21 cellular contexts compared by ENCODE assay signal in genomic region chr19:3110126-3110825, GRCh38. TPM values are rescaled to one million over a fixed set of nuclear protein-coding genes. Genes with fewer than 3 reads are reported as not detected.
DNase-seq lines count a peak whose midpoint lies in the region; ATAC-seq, FAIRE-seq and TF ChIP-seq lines count a peak whose summit lies in the region.
"Had no signal": no experiment of that assay in that cellular context is flagged by ENCODE, and none has a peak within 500 bp of the region (broad histone marks: within the 10 kb centered on the region; RNA-seq: fewer than 3 reads in every experiment).

No MANE protein-coding gene starts in this region.

- H4K8ac ChIP-seq in trophoblast cell (ENCODE audit: low read depth, low read length) = no peak overlapping the region

- H4K91ac ChIP-seq in trophoblast cell (ENCODE audit: low read depth, low read length) = no peak overlapping the region

- H2BK5ac ChIP-seq in trophoblast cell (ENCODE audit: low read depth, low read length, poor library complexity) = no peak overlapping the region

- H3K9ac ChIP-seq in kidney (ENCODE audit: low read length in 2 of 2) (no peak overlapping the region), trophoblast cell (ENCODE audit: low read length) (no peak overlapping the region)
- H3K9ac ChIP-seq: GM23248 had no signal

- no peak overlapping the region for H4K12ac ChIP-seq in trophoblast cell (ENCODE audit: low read depth, low read length)

- no peak overlapping the region for H3K4ac ChIP-seq in trophoblast cell (ENCODE audit: low read depth, low read length)

- H3K4me3 ChIP-seq in right cardiac atrium (ENCODE audit: low read length) (no peak overlapping the region), left ventricle myocardium inferior (no peak overlapping the region), H7 (ENCODE audit: insufficient read depth, low read depth, low read length) (no peak overlapping the region), kidney (ENCODE audit: low read length in 2 of 2) (no peak overlapping the region), trophoblast cell (ENCODE audit: low read depth, low read length) (no peak overlapping the region)
- H3K4me3 ChIP-seq: GM23248 had no signal

- H2BK120ac ChIP-seq in trophoblast cell (ENCODE audit: insufficient read depth, low read length, poor library complexity) = no peak overlapping the region

- no peaks in the 10 kb centered on the region for H3K4me1 ChIP-seq in right cardiac atrium (ENCODE audit: control insufficient read depth, insufficient read depth, low read length)
- peaks cover 63% of the 10 kb centered on the region for H3K4me1 ChIP-seq in left ventricle myocardium inferior
- H3K4me1 ChIP-seq in kidney (ENCODE audit: control insufficient read depth in 1 of 2, insufficient read depth in 1 of 2, low read depth in 1 of 2, low read length in 2 of 2) = peaks cover 13 to 22% of the 10 kb centered on the region in 2 donors
- H3K4me1 ChIP-seq in trophoblast cell (ENCODE audit: control insufficient read depth in 1 of 2, insufficient read depth in 2 of 2, low read length in 2 of 2) = no peaks in the 10 kb centered on the region

- ATAC-seq in right cardiac atrium (no peak), HG03196 (IDR thresholded peaks at IDR 0.05; ENCODE audit: unreplicated experiment) (no peak)
- ATAC-seq: HCT116 had no signal

- H3K79me1 ChIP-seq in trophoblast cell (ENCODE audit: low read length) = no peaks in the 10 kb centered on the region

- no peak overlapping the region for H3K23ac ChIP-seq in trophoblast cell (ENCODE audit: low read length)

- no peak overlapping the region for H2AFZ ChIP-seq in trophoblast cell (ENCODE audit: insufficient read depth, low read length, poor library complexity)
- H2AFZ ChIP-seq: GM23248 had no signal

- DNase-seq in right cardiac atrium (peak; percentile 11 to 55 (median 52)), left ventricle myocardium inferior (no peak), H7 (peak; percentile 23), kidney (peak; percentile 71), trophoblast cell (peak; percentile 32 to 34), DMS 273 treated with DMSO at 0.1 percent for 48 hours (lab: John Stamatoyannopoulos, UW) (no peak), hippocampal formation (lab: John Stamatoyannopoulos, UW) (no peak)
- DNase-seq: CD4-positive, alpha-beta memory T cell; DMS53; DND-41; EL; GM23248; HFFc6; IMR-90; KBM-7 had no signal

- H3K9me3 ChIP-seq in right cardiac atrium (ENCODE audit: control insufficient read depth, low read length) (no peaks in the 10 kb centered on the region), left ventricle myocardium inferior (replicated peaks) (no peaks in the 10 kb centered on the region), kidney (ENCODE audit: control insufficient read depth in 1 of 2, low read length in 2 of 2) (no peaks in the 10 kb centered on the region), trophoblast cell (ENCODE audit: insufficient read depth, low read depth, low read length) (no peaks in the 10 kb centered on the region)

- WGBS in right cardiac atrium = 92% methylated on average over 37 of the region's 37 CpGs
- no CpG with 5 or more reads among the region's 37 CpGs for WGBS in trophoblast cell (ENCODE audit: extremely low coverage, insufficient coverage, insufficient read length)

- peaks cover 42% of the 10 kb centered on the region for H3K36me3 ChIP-seq in left ventricle myocardium inferior
- H3K36me3 ChIP-seq in H7 (replicated peaks; ENCODE audit: control insufficient read depth, insufficient read depth, low read length) = no peaks in the 10 kb centered on the region
- H3K36me3 ChIP-seq in kidney (ENCODE audit: control insufficient read depth in 1 of 2, insufficient read depth in 2 of 2, low read length in 2 of 2) = peaks cover 0 to 3% of the 10 kb centered on the region in 2 donors
- peaks cover 29 to 30% of the 10 kb centered on the region in 2 experiments for H3K36me3 ChIP-seq in trophoblast cell (ENCODE audit: control insufficient read depth in 1 of 2, insufficient read depth in 2 of 2, low read length in 2 of 2)

- FAIRE-seq in kidney (lab: Jason Lieb, UNC) = no peak
- FAIRE-seq: GM12891, GM18507, H54, HTR-8/SVneo had no signal

- peaks cover 2% of the 10 kb centered on the region for H3K79me2 ChIP-seq in trophoblast cell (ENCODE audit: control insufficient read depth, insufficient read depth, low read length, poor library complexity)

- H2AK5ac ChIP-seq in trophoblast cell (ENCODE audit: low read length) = no peak overlapping the region

- intact Hi-C loops in right cardiac atrium (cut with DNase I) (no loop called here), left ventricle myocardium inferior (cut with micrococcal nuclease) (no loop called here), kidney (cut with DNase I) (no loop called here)

- no peaks in the 10 kb centered on the region for H3K27me3 ChIP-seq in right cardiac atrium (ENCODE audit: control insufficient read depth, insufficient read depth)
- H3K27me3 ChIP-seq in left ventricle myocardium inferior (ENCODE audit: low read depth) = no peaks in the 10 kb centered on the region
- no peaks in the 10 kb centered on the region for H3K27me3 ChIP-seq in H7 (ENCODE audit: control insufficient read depth, insufficient read depth, low read length)
- no peaks in the 10 kb centered on the region for H3K27me3 ChIP-seq in trophoblast cell (ENCODE audit: insufficient read depth, low read length)

- TF ChIP-seq CTCF in left ventricle myocardium inferior (IDR thresholded peaks at IDR 0.05; ENCODE audit: borderline replicate concordance) (no peak), kidney (IDR thresholded peaks at IDR 0.05; ENCODE audit: borderline replicate concordance, extremely low read depth, insufficient read depth) (no peak)

- no peak overlapping the region for H3K14ac ChIP-seq in trophoblast cell (ENCODE audit: low read length)

- no peak overlapping the region for H3K27ac ChIP-seq in right cardiac atrium (ENCODE audit: low read length)
- no peak overlapping the region for H3K27ac ChIP-seq in left ventricle myocardium inferior (replicated peaks)
- no peak overlapping the region for H3K27ac ChIP-seq in kidney (ENCODE audit: low read depth in 2 of 2, low read length in 2 of 2)
- H3K27ac ChIP-seq in trophoblast cell (ENCODE audit: low read depth, low read length) = no peak overlapping the region
- H3K27ac ChIP-seq: GM23248 had no signal

- no peak overlapping the region for H3K4me2 ChIP-seq in trophoblast cell (ENCODE audit: low read length)

- no peak overlapping the region for H2BK12ac ChIP-seq in trophoblast cell (ENCODE audit: low read length)

- no peak overlapping the region for H3K18ac ChIP-seq in trophoblast cell (ENCODE audit: low read length)

RNA-seq across cellular contexts. Expression of gene GNA11, which starts 16.1 kb away (rescaled TPM):
- total RNA-seq in right cardiac atrium = 10 to 100 TPM; 63.3 to 71.6 (median 69.7) TPM
- polyA plus RNA-seq in right cardiac atrium = 69.8 TPM
- 58.1 TPM for total RNA-seq in left ventricle myocardium inferior
- total RNA-seq in H7 (2014; rRNA removed; shearing (Covaris generic)) = 30.0 and 35.0 TPM in 2 replicates
- total RNA-seq in kidney = 69.4 TPM
- polyA plus RNA-seq in kidney (ENCODE audit: insufficient read depth, low read depth, low replicate concordance) = 43.9 TPM
- polyA plus RNA-seq in trophoblast cell (2013) = 41.4 and 43.4 TPM in 2 replicates

RNA-seq across cellular contexts. Expression of gene GNA15, which starts 25.6 kb away (rescaled TPM):
- total RNA-seq in right cardiac atrium (1 to 10 TPM; 1.8 to 2.5 (median 2.1) TPM), left ventricle myocardium inferior (1.2 TPM), kidney (8.7 TPM)
- polyA plus RNA-seq in right cardiac atrium (1.00 TPM), kidney (ENCODE audit: insufficient read depth, low read depth, low replicate concordance) (1.7 TPM)
- not detected in 2 replicates for total RNA-seq in H7 (2014; rRNA removed; shearing (Covaris generic))
- 0.03 TPM in 1 of 2 replicates, not detected in the other for polyA plus RNA-seq in trophoblast cell (2013)
- total RNA-seq: GM23248, HFFc6 had no signal
- polyA plus RNA-seq: GM23248, IMR-90 had no signal

RNA-seq across cellular contexts. Expression of gene TLE5, which starts 48.0 kb away (rescaled TPM):
- 1,000 to 10,000 TPM in 2 of 4 donors, 100 to 1,000 TPM in 2; 784 to 1,020 (median 971) TPM for total RNA-seq in right cardiac atrium
- 1,565 TPM for polyA plus RNA-seq in right cardiac atrium
- 799 TPM for total RNA-seq in left ventricle myocardium inferior
- 300 and 386 TPM in 2 replicates for total RNA-seq in H7 (2014; rRNA removed; shearing (Covaris generic))
- total RNA-seq in kidney = 526 TPM
- 580 TPM for polyA plus RNA-seq in kidney (ENCODE audit: insufficient read depth, low read depth, low replicate concordance)
- polyA plus RNA-seq in trophoblast cell (2013) = 183 and 188 TPM in 2 replicates

Comparison
In these comparisons a context has a peak if more than half of its experiments do, and no peak if none do; other contexts are left out.
1. DNase-seq: peak in right cardiac atrium (3 of 3), H7 (single experiment), kidney (single experiment) and trophoblast cell (2 of 2); none in left ventricle myocardium inferior (single experiment), DMS 273 treated with DMSO at 0.1 percent for 48 hours (single experiment) and hippocampal formation (0 of 2).